In genomic region chr15:76196286-76196948, GRCh38 we compare ENCODE assay signal across 8 cellular contexts.
DNase-seq lines count a peak whose midpoint lies in the region; ATAC-seq and TF ChIP-seq lines count a peak whose summit lies in the region.

No MANE protein-coding gene starts in this region.

- no peaks in the 10 kb centered on the region; the same call in 1 of the 2 replicates for H3K9me3 ChIP-seq in AG04450 (ENCODE audit: control insufficient read depth, insufficient read depth, low read length)
- no peaks in the 10 kb centered on the region for H3K9me3 ChIP-seq in T-helper 17 cell (ENCODE audit: control insufficient read depth, low read length, poor library complexity, severe bottlenecking)

- H3K27me3 ChIP-seq in AG04450 (ENCODE audit: control insufficient read depth, insufficient read depth, low read length) = peaks cover 2% of the 10 kb centered on the region

- no peak overlapping the region for H3K4me3 ChIP-seq in AG04450 (ENCODE audit: low read depth, low read length)

- intact Hi-C loops in posterior cingulate gyrus (cut with DNase I) = loop anchor here (10.0 kb wide), 2 partner anchors 648 to 678 kb away; no protein-coding TSS in a partner anchor

- H3K4me1 Mint-ChIP-seq in HFFc6 (ENCODE audit: low read depth) = peaks cover 64% of the 10 kb centered on the region
- peaks cover 8% of the 10 kb centered on the region for H3K4me1 Mint-ChIP-seq in T-helper 17 cell
- no peaks in the 10 kb centered on the region for H3K4me1 Mint-ChIP-seq in activated T-cell treated with anti-CD3 and anti-CD28 coated beads, Interleukin-2, amount 50 U/mL, for 24 hours (ENCODE audit: low read depth)

- peak overlapping the region; percentile 47 for H3K27ac ChIP-seq in AG04450 (ENCODE audit: low read depth, low read length)

- peak overlapping the region; percentile 58 for H3K4me3 Mint-ChIP-seq in HFFc6
- no peak overlapping the region for H3K4me3 Mint-ChIP-seq in T-helper 17 cell
- H3K4me3 Mint-ChIP-seq in activated T-cell treated with anti-CD3 and anti-CD28 coated beads, Interleukin-2, amount 50 U/mL, for 24 hours = no peak overlapping the region

- POLR2A ChIA-PET in AG04450 (lab: Yijun Ruan, JAX) = interaction anchor here (0.6 to 1.0 kb wide), 7 partner anchors 9 to 986 kb away, joined by 3 to 13 read pairs (median 4); no protein-coding TSS in a partner anchor

- TF ChIP-seq CTCF in AG04450 (IDR thresholded peaks at IDR 0.05; ENCODE audit: low read depth, low read length) = no peak
- TF ChIP-seq CTCF in HFFc6 (IDR thresholded peaks at IDR 0.05) = no peak

- CTCF ChIA-PET in AG04450 (lab: Charles Lee) = interaction anchor here (0.7 kb wide), 1 partner anchor 25 kb away, joined by 3 read pairs; no protein-coding TSS in a partner anchor

- DNase-seq in AG04450 (ENCODE audit: low read depth, low spot score) = peak; percentile 75
- peak; percentile 87 for DNase-seq in HFFc6
- DNase-seq in T-helper 17 cell = no peak
- peak; percentile 70 for DNase-seq in fibroblast of the conjunctiva (ENCODE audit: low read depth)
- DNase-seq in posterior cingulate gyrus = peak in 6 of 10 donors; percentile 28 to 86 (median 46)
- no peak for DNase-seq in stimulated activated CD4-positive, alpha-beta T cell treated with anti-CD3 and anti-CD28 coated beads, Interleukin-2, amount 100 ng/mL, for 48 hours
- no peak for DNase-seq in activated T-cell treated with anti-CD3 and anti-CD28 coated beads, Interleukin-2, amount 50 U/mL, for 24 hours
- DNase-seq in NCI-H510A treated with DMSO at 0.1 percent for 48 hours (lab: John Stamatoyannopoulos, UW) = no peak

- ATAC-seq in T-helper 17 cell = peak; percentile 40

- H3K27me3 Mint-ChIP-seq in HFFc6 (ENCODE audit: insufficient read depth) = peaks cover 4% of the 10 kb centered on the region
- no peaks in the 10 kb centered on the region for H3K27me3 Mint-ChIP-seq in T-helper 17 cell
- peaks cover 15% of the 10 kb centered on the region for H3K27me3 Mint-ChIP-seq in activated T-cell treated with anti-CD3 and anti-CD28 coated beads, Interleukin-2, amount 50 U/mL, for 24 hours

- no peaks in the 10 kb centered on the region for H3K36me3 Mint-ChIP-seq in HFFc6 (ENCODE audit: low read depth)
- no peaks in the 10 kb centered on the region for H3K36me3 Mint-ChIP-seq in T-helper 17 cell (ENCODE audit: low read depth)
- no peaks in the 10 kb centered on the region for H3K36me3 Mint-ChIP-seq in activated T-cell treated with anti-CD3 and anti-CD28 coated beads, Interleukin-2, amount 50 U/mL, for 24 hours (ENCODE audit: low read depth)

- H3K27ac Mint-ChIP-seq in HFFc6 = peak overlapping the region; percentile 97
- H3K27ac Mint-ChIP-seq in T-helper 17 cell = no peak overlapping the region
- H3K27ac Mint-ChIP-seq in activated T-cell treated with anti-CD3 and anti-CD28 coated beads, Interleukin-2, amount 50 U/mL, for 24 hours = no peak overlapping the region

- H3K9me3 Mint-ChIP-seq in HFFc6 = no peaks in the 10 kb centered on the region
- no peaks in the 10 kb centered on the region for H3K9me3 Mint-ChIP-seq in activated T-cell treated with anti-CD3 and anti-CD28 coated beads, Interleukin-2, amount 50 U/mL, for 24 hours

Comparison
In these comparisons a context has a peak if more than half of its experiments do, and no peak if none do; other contexts are left out.
1. DNase-seq: peak in AG04450 (single experiment), HFFc6 (single experiment), fibroblast of the conjunctiva (single experiment) and posterior cingulate gyrus (6 of 10); none in T-helper 17 cell (0 of 3), stimulated activated CD4-positive, alpha-beta T cell treated with anti-CD3 and anti-CD28 coated beads, Interleukin-2, amount 100 ng/mL, for 48 hours (0 of 2), activated T-cell treated with anti-CD3 and anti-CD28 coated beads, Interleukin-2, amount 50 U/mL, for 24 hours (single experiment) and NCI-H510A treated with DMSO at 0.1 percent for 48 hours (single experiment).